Comparison of ENCODE assay signal across 8 cellular contexts in genomic region chr15:64502537-64502936, GRCh38. TPM values are rescaled to one million over a fixed set of nuclear protein-coding genes. Genes with fewer than 3 reads are reported as not detected.
A peak's percentile ranks its signal among the peaks of the same experiment; 100 is the strongest.
DNase-seq lines count a peak whose midpoint lies in the region; TF ChIP-seq lines count a peak whose summit lies in the region.

No MANE protein-coding gene starts in this region.

- H3K9me3 ChIP-seq in AG04450 (ENCODE audit: control insufficient read depth, insufficient read depth, low read length), result no peaks in the 10 kb centered on the region
- H3K9me3 ChIP-seq in muscle layer of colon (ENCODE audit: low read length), result no peaks in the 10 kb centered on the region
- no peaks in the 10 kb centered on the region for H3K9me3 ChIP-seq in adrenal gland (replicated peaks in 1 of 3)

- WGBS in adrenal gland, 4 donors, result 75 to 88% (median 79%) methylated on average over 3 of the region's 3 CpGs

- intact Hi-C loops in adrenal gland (cut with DNase I), result no loop called here

- POLR2A ChIA-PET in AG04450 (lab: Yijun Ruan, JAX), result interaction anchor here (0.5 to 1.1 kb wide), 3 partner anchors 43 to 183 kb away, joined by 3 to 4 read pairs (median 3); partner anchors contain the start of genes PCLAF and ZNF609

- DNase-seq in AG04450 (ENCODE audit: low read depth, low spot score) (no peak), HL-60 (ENCODE audit: low read depth in 1 of 2, low spot score in 1 of 2) (peak in 1 of 2 experiments; percentile 23), brain microvascular endothelial cell (no peak), LoVo (ENCODE audit: low spot score) (no peak), NCI-H446 (lab: John Stamatoyannopoulos, UW) (no peak), DMS153 (lab: John Stamatoyannopoulos, UW) (no peak), adrenal gland (no peak)

- H3K36me3 ChIP-seq in brain microvascular endothelial cell (replicated peaks), result peaks cover 7% of the 10 kb centered on the region
- H3K36me3 ChIP-seq in muscle layer of colon (ENCODE audit: insufficient read depth, low read length), result peaks cover 17% of the 10 kb centered on the region
- H3K36me3 ChIP-seq in adrenal gland (replicated peaks in 1 of 2), result peaks cover 0 to 11% of the 10 kb centered on the region in 2 donors

- H3K4me3 ChIP-seq in AG04450 (ENCODE audit: low read depth, low read length) (no peak overlapping the region), HL-60 (replicated peaks; ENCODE audit: insufficient read depth, low read length) (no peak overlapping the region), brain microvascular endothelial cell (ENCODE audit: low read depth, low read length) (no peak overlapping the region), muscle layer of colon (ENCODE audit: low read depth in 1 of 2, low read length in 2 of 2) (no peak overlapping the region), adrenal gland (no peak overlapping the region)

- H3K9ac ChIP-seq in muscle layer of colon (ENCODE audit: low read length), result no peak overlapping the region

- CTCF ChIA-PET in AG04450 (lab: Charles Lee), result no interaction called here

- peak overlapping the region; percentile 65 for H3K27ac ChIP-seq in AG04450 (ENCODE audit: low read depth, low read length)
- H3K27ac ChIP-seq in HL-60 (replicated peaks), result peak overlapping the region; percentile 46
- H3K27ac ChIP-seq in brain microvascular endothelial cell, result peak overlapping the region; percentile 45
- H3K27ac ChIP-seq in muscle layer of colon (ENCODE audit: low read depth, low read length), result peak overlapping the region; percentile 74
- H3K27ac ChIP-seq in adrenal gland, result peak overlapping the region in 2 of 5 donors; percentile 46

- no peaks in the 10 kb centered on the region for H3K27me3 ChIP-seq in AG04450 (ENCODE audit: control insufficient read depth, insufficient read depth, low read length)
- H3K27me3 ChIP-seq in HL-60 (ENCODE audit: insufficient read depth, poor library complexity, severe bottlenecking), result no peaks in the 10 kb centered on the region
- no peaks in the 10 kb centered on the region for H3K27me3 ChIP-seq in brain microvascular endothelial cell (replicated peaks)
- no peaks in the 10 kb centered on the region for H3K27me3 ChIP-seq in muscle layer of colon (ENCODE audit: control insufficient read depth in 1 of 2, insufficient read depth in 2 of 2, low read length in 2 of 2)
- no peaks in the 10 kb centered on the region for H3K27me3 ChIP-seq in adrenal gland

- peaks cover 55% of the 10 kb centered on the region for H3K4me1 ChIP-seq in muscle layer of colon (ENCODE audit: insufficient read depth, low read length)
- peaks cover 31 to 52% of the 10 kb centered on the region in 2 donors for H3K4me1 ChIP-seq in adrenal gland (replicated peaks in 1 of 2)

- TF ChIP-seq CTCF in AG04450 (IDR thresholded peaks at IDR 0.05; ENCODE audit: low read depth, low read length) (no peak), HL-60 (IDR thresholded peaks at IDR 0.05; ENCODE audit: insufficient read depth, low read length) (no peak), brain microvascular endothelial cell (IDR thresholded peaks at IDR 0.05; ENCODE audit: low read depth, low read length, missing control alignments) (no peak), adrenal gland (IDR thresholded peaks at IDR 0.05) (no peak)

- in situ Hi-C loops in brain microvascular endothelial cell (cut with HindIII; ENCODE audit: low pct_ligation_motif_present, low sequenced_read_pairs), result no loop called here

- TF ChIP-seq POLR2A in adrenal gland (IDR thresholded peaks at IDR 0.05), result no peak

RNA-seq across cellular contexts. Expression of gene ZNF609, which starts 42.2 kb away (rescaled TPM):
- polyA plus RNA-seq in AG04450 (2011; rRNA removed) (28.9 and 31.1 TPM in 2 replicates), adrenal gland (10 to 100 TPM in 2 of 3 donors, 1 to 10 TPM in 1; 4.4 to 18.4 (median 14.1) TPM)
- polyA minus RNA-seq in AG04450 (2011; rRNA and poly(A)+ RNA removed), result 52.4 and 78.9 TPM in 2 replicates
- total RNA-seq in adrenal gland, result 10 to 100 TPM; 19.3 to 35.5 (median 26.9) TPM
